8 cellular contexts compared by ENCODE assay signal in genomic region chr1:158999301-159000069, GRCh38. TPM values are rescaled to one million over a fixed set of nuclear protein-coding genes. Genes with fewer than 3 reads are reported as not detected.
DNase-seq lines count a peak whose midpoint lies in the region; ATAC-seq and TF ChIP-seq lines count a peak whose summit lies in the region.

No MANE protein-coding gene starts in this region.

- no peak overlapping the region for H3K4me3 ChIP-seq in OCI-LY7 (ENCODE audit: low read depth, low read length, poor library complexity, severe bottlenecking)

- 0 out of 2 replicates have a peak, but pooled peaks cover 7% of the 10 kb centered on the region for H3K9me3 ChIP-seq in OCI-LY7 (ENCODE audit: low read length)

- no peaks in the 10 kb centered on the region for H4K20me1 ChIP-seq in OCI-LY7 (ENCODE audit: insufficient read depth, low read length)

- H3K27ac Mint-ChIP-seq in HFFc6 = peak overlapping the region; percentile 85
- H3K27ac Mint-ChIP-seq in T-helper 2 cell treated with Interferon-gamma antibody and Interleukin-4, amounts not matched to agents 5 μg/mL and 100 μg/mL, for 36 hours = no peak overlapping the region

- ATAC-seq in GM21619 (IDR thresholded peaks at IDR 0.05; ENCODE audit: unreplicated experiment) (no peak), GM18907 (IDR thresholded peaks at IDR 0.05; ENCODE audit: unreplicated experiment) (no peak)

- POLR2A ChIA-PET in OCI-LY7 (lab: Charles Lee) = interaction anchor here (1.1 kb wide), 1 partner anchor 10 kb away, joined by 3 read pairs; the partner anchor contains the start of gene IFI16

- H3K9me2 ChIP-seq in OCI-LY7 (ENCODE audit: insufficient read depth, low read length) = no peaks in the 10 kb centered on the region

- H3K4me1 Mint-ChIP-seq in HFFc6 (ENCODE audit: low read depth) = peaks cover 29% of the 10 kb centered on the region
- H3K4me1 Mint-ChIP-seq in T-helper 2 cell treated with Interferon-gamma antibody and Interleukin-4, amounts not matched to agents 5 μg/mL and 100 μg/mL, for 36 hours (ENCODE audit: low read depth) = peaks cover 34% of the 10 kb centered on the region

- DNase-seq in HFFc6 (peak; percentile 76), astrocyte of the hippocampus (ENCODE audit: low read depth, low spot score) (peak; percentile 96), hippocampal formation (lab: John Stamatoyannopoulos, UW) (peak; percentile 79 to 92), pulmonary artery endothelial cell (ENCODE audit: low read depth, low spot score) (peak; percentile 87), OCI-LY7 (ENCODE audit: low spot score) (no peak)
- no peak for DNase-seq in T-helper 2 cell treated with Interferon-gamma antibody and Interleukin-4, amounts not matched to agents 5 μg/mL and 100 μg/mL, for 36 hours (ENCODE audit: low spot score)

- intact Hi-C loops in OCI-LY7 (cut with micrococcal nuclease; ENCODE audit: unreplicated experiment) = loop anchor here (2.0 to 10.0 kb wide), 5 partner anchors 117 to 753 kb away; no protein-coding TSS in a partner anchor

- no TSS peak for BruUV-seq in OCI-LY7 (replicated peaks; lab: Mats Ljungman, UMichigan)

- no peaks in the 10 kb centered on the region for H3K79me2 ChIP-seq in OCI-LY7 (ENCODE audit: insufficient read depth, low read depth, low read length)

- peak overlapping the region; percentile 88 for H3K4me3 Mint-ChIP-seq in HFFc6
- H3K4me3 Mint-ChIP-seq in T-helper 2 cell treated with Interferon-gamma antibody and Interleukin-4, amounts not matched to agents 5 μg/mL and 100 μg/mL, for 36 hours = no peak overlapping the region

- H3K36me3 ChIP-seq in OCI-LY7 (ENCODE audit: insufficient read depth, low read length) = no peaks in the 10 kb centered on the region

- no peaks in the 10 kb centered on the region for H3K36me3 Mint-ChIP-seq in HFFc6 (ENCODE audit: low read depth)
- H3K36me3 Mint-ChIP-seq in T-helper 2 cell treated with Interferon-gamma antibody and Interleukin-4, amounts not matched to agents 5 μg/mL and 100 μg/mL, for 36 hours (ENCODE audit: low read depth) = peaks cover 15% of the 10 kb centered on the region

- H3K4me2 ChIP-seq in OCI-LY7 (ENCODE audit: low read length) = no peak overlapping the region

- peaks cover 3% of the 10 kb centered on the region for H3K27me3 Mint-ChIP-seq in HFFc6 (ENCODE audit: insufficient read depth)
- no peaks in the 10 kb centered on the region for H3K27me3 Mint-ChIP-seq in T-helper 2 cell treated with Interferon-gamma antibody and Interleukin-4, amounts not matched to agents 5 μg/mL and 100 μg/mL, for 36 hours (ENCODE audit: low read depth)

- H3K4me1 ChIP-seq in OCI-LY7 (ENCODE audit: insufficient read depth, low read length, poor library complexity, severe bottlenecking) = peaks cover 23% of the 10 kb centered on the region

- no peak overlapping the region for H3K27ac ChIP-seq in OCI-LY7 (ENCODE audit: low read depth, low read length, poor library complexity, severe bottlenecking)

- no peaks in the 10 kb centered on the region for H3K9me3 Mint-ChIP-seq in HFFc6
- H3K9me3 Mint-ChIP-seq in T-helper 2 cell treated with Interferon-gamma antibody and Interleukin-4, amounts not matched to agents 5 μg/mL and 100 μg/mL, for 36 hours = peaks cover 10% of the 10 kb centered on the region

- no peak overlapping the region for H2AFZ ChIP-seq in OCI-LY7 (ENCODE audit: low read length)

- CTCF ChIA-PET in OCI-LY7 (lab: Charles Lee; ENCODE audit: unreplicated experiment) = no interaction called here

- TF ChIP-seq CTCF in HFFc6 (IDR thresholded peaks at IDR 0.05) = no peak
- TF ChIP-seq CTCF in OCI-LY7 (conservative IDR thresholded peaks at IDR 0.05; ENCODE audit: low read length) = no peak

RNA-seq across cellular contexts. Expression of gene IFI16, which starts 10.2 kb away (rescaled TPM):
- 10 to 100 TPM; 50.5 to 70.7 (median 67.3) TPM for total RNA-seq in HFFc6 (2021; fragmentation: NEBNext Ultra II Directional; extraction: Animal tissue kit (Norgen Biotek cat#: 25700))
- total RNA-seq in pulmonary artery endothelial cell = 117 and 121 TPM in 2 replicates
- total RNA-seq in OCI-LY7 (2014; rRNA removed; shearing (Covaris generic)) = 96.5 and 99.3 TPM in 2 replicates
- total RNA-seq in OCI-LY7 (2022) = 271 and 318 TPM in 2 replicates

Comparison
In these comparisons a context has a peak if more than half of its experiments do, and no peak if none do; other contexts are left out.
1. DNase-seq: peak in HFFc6 (single experiment), astrocyte of the hippocampus (single experiment), hippocampal formation (2 of 2) and pulmonary artery endothelial cell (single experiment); none in T-helper 2 cell treated with Interferon-gamma antibody and Interleukin-4, amounts not matched to agents 5 μg/mL and 100 μg/mL, for 36 hours (single experiment) and OCI-LY7 (single experiment).